ENCODE assay signal across 1 cellular context in the genomic region with DNA sequence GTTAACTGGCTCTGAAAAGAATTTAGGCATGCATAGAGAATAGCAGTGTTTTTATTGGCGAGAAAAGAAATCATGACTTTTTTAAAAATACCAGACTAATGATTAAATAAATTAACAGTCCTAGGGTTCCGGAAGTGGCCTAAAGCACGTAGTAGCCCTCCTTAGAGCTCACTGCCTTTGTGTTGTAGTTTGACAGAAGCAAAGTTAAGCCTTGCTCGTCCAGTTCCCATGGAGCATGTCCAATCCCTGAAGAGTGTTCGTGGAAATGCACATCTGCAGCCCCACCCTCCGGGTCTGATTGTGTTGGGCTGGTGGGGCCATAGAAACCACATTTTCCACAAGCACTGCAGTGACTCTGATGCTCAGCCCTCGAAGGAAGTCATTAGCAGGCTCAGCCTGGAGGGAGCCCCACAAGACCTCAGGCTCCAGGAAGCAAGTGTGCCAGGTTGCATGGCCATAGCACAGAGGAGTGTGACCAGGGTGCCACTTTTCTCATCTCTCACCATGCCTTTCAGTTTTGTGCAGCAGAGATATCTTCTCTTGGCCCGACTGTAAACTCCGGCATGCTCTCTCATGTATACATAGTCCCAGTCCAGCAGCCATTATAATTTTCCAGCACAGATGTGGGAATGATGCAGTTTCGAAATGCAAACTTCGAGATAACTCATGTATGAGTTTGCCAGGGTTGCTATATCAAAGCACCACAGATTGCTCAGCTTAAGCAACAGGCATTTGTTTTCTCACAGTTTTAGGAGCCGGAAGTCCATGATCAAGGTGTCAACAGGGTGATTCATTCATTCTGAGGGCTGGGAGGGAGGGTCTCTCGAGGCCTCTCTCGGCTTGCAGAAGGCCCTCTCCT.
A peak's percentile ranks its signal among the peaks of the same experiment; 100 is the strongest.
TF ChIP-seq lines count a peak whose summit lies in the region.

No MANE protein-coding gene starts in this region.

TF ChIP-seq in HepG2, 621 proteins besides CTCF, POLR2A, EP300 and RAD21 (continued from another document and continues in another):
- TF ChIP-seq MLLT10 (CRISPR knock-in tag; IDR thresholded peaks at IDR 0.05) (no peak), SMARCC2 (IDR thresholded peaks at IDR 0.05) (no peak), ZNF510 (CRISPR knock-in tag; IDR thresholded peaks at IDR 0.05; ENCODE audit: low read depth) (no peak), ZNF3 (CRISPR knock-in tag; IDR thresholded peaks at IDR 0.05) (no peak), MTA3 (CRISPR knock-in tag; IDR thresholded peaks at IDR 0.05) (no peak), RXRB (CRISPR knock-in tag; IDR thresholded peaks at IDR 0.05; ENCODE audit: borderline replicate concordance) (peak; percentile 24; the same call in 1 of the 2 replicates), ZNF546 (CRISPR knock-in tag; conservative IDR thresholded peaks at IDR 0.05) (no peak), RAD51 (IDR thresholded peaks at IDR 0.05; ENCODE audit: borderline replicate concordance) (no peak), ZEB1 (IDR thresholded peaks at IDR 0.05; ENCODE audit: insufficient replicate concordance, low read depth) (no peak), ONECUT2 (CRISPR knock-in tag; IDR thresholded peaks at IDR 0.05) (no peak), SNAPC2 (CRISPR knock-in tag; IDR thresholded peaks at IDR 0.05) (no peak), ZNF713 (CRISPR knock-in tag; IDR thresholded peaks at IDR 0.05) (no peak), ELF3 (CRISPR knock-in tag; IDR thresholded peaks at IDR 0.05) (peak; percentile 67), KMT2B (CRISPR knock-in tag; IDR thresholded peaks at IDR 0.05) (no peak), SOX13 (IDR thresholded peaks at IDR 0.05) (no peak), SOX13 (CRISPR knock-in tag; conservative IDR thresholded peaks at IDR 0.05 in 1 of 2, IDR thresholded peaks at IDR 0.05 in 1 of 2) (peak in 1 of 2 experiments; percentile 48; a peak in 1 of 4 replicates), ZNF737 (CRISPR knock-in tag; IDR thresholded peaks at IDR 0.05; ENCODE audit: borderline replicate concordance) (no peak), ZNF652 (CRISPR knock-in tag; IDR thresholded peaks at IDR 0.05; ENCODE audit: borderline replicate concordance, low read depth) (no peak), ZNF816 (CRISPR knock-in tag; IDR thresholded peaks at IDR 0.05; ENCODE audit: borderline replicate concordance) (no peak), MAF1 (CRISPR knock-in tag; IDR thresholded peaks at IDR 0.05; ENCODE audit: borderline replicate concordance) (no peak), PHF21A (CRISPR knock-in tag; IDR thresholded peaks at IDR 0.05) (no peak), ZBTB8A (CRISPR knock-in tag; IDR thresholded peaks at IDR 0.05; ENCODE audit: borderline replicate concordance, low read depth) (no peak), GATAD2A (CRISPR knock-in tag; IDR thresholded peaks at IDR 0.05) (peak; percentile 72), ATF7-NPFF (CRISPR knock-in tag; IDR thresholded peaks at IDR 0.05; ENCODE audit: low read depth) (no peak), TCF7 (IDR thresholded peaks at IDR 0.05; ENCODE audit: low read depth) (peak; percentile 65), KMT2A (CRISPR knock-in tag; IDR thresholded peaks at IDR 0.05) (no peak), NR2F1 (CRISPR knock-in tag; IDR thresholded peaks at IDR 0.05) (no peak), ZNF501 (CRISPR knock-in tag; IDR thresholded peaks at IDR 0.05) (peak; percentile 71)
- TF ChIP-seq, protein P1, sequence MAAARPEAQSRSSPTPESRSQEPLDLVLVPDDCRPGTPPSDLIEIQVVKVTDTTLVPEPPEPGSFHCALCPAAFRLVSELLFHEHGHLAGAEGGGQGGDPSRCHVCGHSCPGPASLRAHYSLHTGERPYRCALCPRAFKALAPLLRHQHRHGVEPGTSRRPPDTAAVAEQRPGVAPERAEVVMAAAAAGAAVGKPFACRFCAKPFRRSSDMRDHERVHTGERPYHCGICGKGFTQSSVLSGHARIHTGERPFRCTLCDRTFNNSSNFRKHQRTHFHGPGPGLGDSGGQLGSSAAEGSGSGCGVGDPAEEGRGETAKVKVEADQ (CRISPR knock-in tag; IDR thresholded peaks at IDR 0.05; ENCODE audit: borderline replicate concordance): no peak
- TF ChIP-seq, protein P2, sequence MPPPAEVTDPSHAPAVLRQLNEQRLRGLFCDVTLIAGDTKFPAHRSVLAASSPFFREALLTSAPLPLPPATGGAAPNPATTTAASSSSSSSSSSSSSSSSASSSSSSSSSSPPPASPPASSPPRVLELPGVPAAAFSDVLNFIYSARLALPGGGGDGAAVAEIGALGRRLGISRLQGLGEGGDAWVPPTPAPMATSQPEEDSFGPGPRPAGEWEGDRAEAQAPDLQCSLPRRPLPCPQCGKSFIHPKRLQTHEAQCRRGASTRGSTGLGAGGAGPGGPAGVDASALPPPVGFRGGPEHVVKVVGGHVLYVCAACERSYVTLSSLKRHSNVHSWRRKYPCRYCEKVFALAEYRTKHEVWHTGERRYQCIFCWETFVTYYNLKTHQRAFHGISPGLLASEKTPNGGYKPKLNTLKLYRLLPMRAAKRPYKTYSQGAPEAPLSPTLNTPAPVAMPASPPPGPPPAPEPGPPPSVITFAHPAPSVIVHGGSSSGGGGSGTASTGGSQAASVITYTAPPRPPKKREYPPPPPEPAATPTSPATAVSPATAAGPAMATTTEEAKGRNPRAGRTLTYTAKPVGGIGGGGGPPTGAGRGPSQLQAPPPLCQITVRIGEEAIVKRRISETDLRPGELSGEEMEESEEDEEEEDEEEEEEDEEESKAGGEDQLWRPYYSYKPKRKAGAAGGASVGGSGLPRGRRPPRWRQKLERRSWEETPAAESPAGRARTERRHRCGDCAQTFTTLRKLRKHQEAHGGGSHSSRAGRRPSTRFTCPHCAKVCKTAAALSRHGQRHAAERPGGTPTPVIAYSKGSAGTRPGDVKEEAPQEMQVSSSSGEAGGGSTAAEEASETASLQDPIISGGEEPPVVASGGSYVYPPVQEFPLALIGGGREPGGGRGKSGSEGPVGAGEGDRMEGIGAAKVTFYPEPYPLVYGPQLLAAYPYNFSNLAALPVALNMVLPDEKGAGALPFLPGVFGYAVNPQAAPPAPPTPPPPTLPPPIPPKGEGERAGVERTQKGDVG (CRISPR knock-in tag; IDR thresholded peaks at IDR 0.05; ENCODE audit: borderline replicate concordance): no peak
- TF ChIP-seq, protein P3, sequence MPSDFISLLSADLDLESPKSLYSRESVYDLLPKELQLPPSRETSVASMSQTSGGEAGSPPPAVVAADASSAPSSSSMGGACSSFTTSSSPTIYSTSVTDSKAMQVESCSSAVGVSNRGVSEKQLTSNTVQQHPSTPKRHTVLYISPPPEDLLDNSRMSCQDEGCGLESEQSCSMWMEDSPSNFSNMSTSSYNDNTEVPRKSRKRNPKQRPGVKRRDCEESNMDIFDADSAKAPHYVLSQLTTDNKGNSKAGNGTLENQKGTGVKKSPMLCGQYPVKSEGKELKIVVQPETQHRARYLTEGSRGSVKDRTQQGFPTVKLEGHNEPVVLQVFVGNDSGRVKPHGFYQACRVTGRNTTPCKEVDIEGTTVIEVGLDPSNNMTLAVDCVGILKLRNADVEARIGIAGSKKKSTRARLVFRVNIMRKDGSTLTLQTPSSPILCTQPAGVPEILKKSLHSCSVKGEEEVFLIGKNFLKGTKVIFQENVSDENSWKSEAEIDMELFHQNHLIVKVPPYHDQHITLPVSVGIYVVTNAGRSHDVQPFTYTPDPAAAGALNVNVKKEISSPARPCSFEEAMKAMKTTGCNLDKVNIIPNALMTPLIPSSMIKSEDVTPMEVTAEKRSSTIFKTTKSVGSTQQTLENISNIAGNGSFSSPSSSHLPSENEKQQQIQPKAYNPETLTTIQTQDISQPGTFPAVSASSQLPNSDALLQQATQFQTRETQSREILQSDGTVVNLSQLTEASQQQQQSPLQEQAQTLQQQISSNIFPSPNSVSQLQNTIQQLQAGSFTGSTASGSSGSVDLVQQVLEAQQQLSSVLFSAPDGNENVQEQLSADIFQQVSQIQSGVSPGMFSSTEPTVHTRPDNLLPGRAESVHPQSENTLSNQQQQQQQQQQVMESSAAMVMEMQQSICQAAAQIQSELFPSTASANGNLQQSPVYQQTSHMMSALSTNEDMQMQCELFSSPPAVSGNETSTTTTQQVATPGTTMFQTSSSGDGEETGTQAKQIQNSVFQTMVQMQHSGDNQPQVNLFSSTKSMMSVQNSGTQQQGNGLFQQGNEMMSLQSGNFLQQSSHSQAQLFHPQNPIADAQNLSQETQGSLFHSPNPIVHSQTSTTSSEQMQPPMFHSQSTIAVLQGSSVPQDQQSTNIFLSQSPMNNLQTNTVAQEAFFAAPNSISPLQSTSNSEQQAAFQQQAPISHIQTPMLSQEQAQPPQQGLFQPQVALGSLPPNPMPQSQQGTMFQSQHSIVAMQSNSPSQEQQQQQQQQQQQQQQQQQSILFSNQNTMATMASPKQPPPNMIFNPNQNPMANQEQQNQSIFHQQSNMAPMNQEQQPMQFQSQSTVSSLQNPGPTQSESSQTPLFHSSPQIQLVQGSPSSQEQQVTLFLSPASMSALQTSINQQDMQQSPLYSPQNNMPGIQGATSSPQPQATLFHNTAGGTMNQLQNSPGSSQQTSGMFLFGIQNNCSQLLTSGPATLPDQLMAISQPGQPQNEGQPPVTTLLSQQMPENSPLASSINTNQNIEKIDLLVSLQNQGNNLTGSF (CRISPR knock-in tag; IDR thresholded peaks at IDR 0.05): no peak
- TF ChIP-seq, protein P4, sequence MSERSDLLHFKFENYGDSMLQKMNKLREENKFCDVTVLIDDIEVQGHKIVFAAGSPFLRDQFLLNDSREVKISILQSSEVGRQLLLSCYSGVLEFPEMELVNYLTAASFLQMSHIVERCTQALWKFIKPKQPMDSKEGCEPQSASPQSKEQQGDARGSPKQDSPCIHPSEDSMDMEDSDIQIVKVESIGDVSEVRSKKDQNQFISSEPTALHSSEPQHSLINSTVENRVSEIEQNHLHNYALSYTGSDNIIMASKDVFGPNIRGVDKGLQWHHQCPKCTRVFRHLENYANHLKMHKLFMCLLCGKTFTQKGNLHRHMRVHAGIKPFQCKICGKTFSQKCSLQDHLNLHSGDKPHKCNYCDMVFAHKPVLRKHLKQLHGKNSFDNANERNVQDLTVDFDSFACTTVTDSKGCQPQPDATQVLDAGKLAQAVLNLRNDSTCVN (CRISPR knock-in tag; IDR thresholded peaks at IDR 0.05; ENCODE audit: borderline replicate concordance): no peak
- TF ChIP-seq, protein P5, sequence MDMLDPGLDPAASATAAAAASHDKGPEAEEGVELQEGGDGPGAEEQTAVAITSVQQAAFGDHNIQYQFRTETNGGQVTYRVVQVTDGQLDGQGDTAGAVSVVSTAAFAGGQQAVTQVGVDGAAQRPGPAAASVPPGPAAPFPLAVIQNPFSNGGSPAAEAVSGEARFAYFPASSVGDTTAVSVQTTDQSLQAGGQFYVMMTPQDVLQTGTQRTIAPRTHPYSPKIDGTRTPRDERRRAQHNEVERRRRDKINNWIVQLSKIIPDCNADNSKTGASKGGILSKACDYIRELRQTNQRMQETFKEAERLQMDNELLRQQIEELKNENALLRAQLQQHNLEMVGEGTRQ (IDR thresholded peaks at IDR 0.05; ENCODE audit: low read depth, low read length): no peak
- TF ChIP-seq, protein P5 (CRISPR knock-in tag; IDR thresholded peaks at IDR 0.05; ENCODE audit: borderline replicate concordance): no peak
- TF ChIP-seq, protein P6, sequence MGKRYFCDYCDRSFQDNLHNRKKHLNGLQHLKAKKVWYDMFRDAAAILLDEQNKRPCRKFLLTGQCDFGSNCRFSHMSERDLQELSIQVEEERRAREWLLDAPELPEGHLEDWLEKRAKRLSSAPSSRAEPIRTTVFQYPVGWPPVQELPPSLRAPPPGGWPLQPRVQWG (CRISPR knock-in tag; IDR thresholded peaks at IDR 0.05; ENCODE audit: borderline replicate concordance, low read depth): no peak
- TF ChIP-seq, protein P7, sequence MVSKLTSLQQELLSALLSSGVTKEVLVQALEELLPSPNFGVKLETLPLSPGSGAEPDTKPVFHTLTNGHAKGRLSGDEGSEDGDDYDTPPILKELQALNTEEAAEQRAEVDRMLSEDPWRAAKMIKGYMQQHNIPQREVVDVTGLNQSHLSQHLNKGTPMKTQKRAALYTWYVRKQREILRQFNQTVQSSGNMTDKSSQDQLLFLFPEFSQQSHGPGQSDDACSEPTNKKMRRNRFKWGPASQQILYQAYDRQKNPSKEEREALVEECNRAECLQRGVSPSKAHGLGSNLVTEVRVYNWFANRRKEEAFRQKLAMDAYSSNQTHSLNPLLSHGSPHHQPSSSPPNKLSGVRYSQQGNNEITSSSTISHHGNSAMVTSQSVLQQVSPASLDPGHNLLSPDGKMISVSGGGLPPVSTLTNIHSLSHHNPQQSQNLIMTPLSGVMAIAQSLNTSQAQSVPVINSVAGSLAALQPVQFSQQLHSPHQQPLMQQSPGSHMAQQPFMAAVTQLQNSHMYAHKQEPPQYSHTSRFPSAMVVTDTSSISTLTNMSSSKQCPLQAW (CRISPR knock-in tag; IDR thresholded peaks at IDR 0.05): 0 out of 2 replicates have a peak, but pooled peaks have one; percentile 57
- TF ChIP-seq, protein P8, sequence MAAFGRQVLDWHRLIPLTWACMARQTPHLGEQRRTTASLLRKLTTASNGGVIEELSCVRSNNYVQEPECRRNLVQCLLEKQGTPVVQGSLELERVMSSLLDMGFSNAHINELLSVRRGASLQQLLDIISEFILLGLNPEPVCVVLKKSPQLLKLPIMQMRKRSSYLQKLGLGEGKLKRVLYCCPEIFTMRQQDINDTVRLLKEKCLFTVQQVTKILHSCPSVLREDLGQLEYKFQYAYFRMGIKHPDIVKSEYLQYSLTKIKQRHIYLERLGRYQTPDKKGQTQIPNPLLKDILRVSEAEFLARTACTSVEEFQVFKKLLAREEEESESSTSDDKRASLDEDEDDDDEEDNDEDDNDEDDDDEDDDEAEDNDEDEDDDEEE (CRISPR knock-in tag; IDR thresholded peaks at IDR 0.05): 0 out of 2 replicates have a peak, but pooled peaks have one; percentile 23
- TF ChIP-seq, protein P9, sequence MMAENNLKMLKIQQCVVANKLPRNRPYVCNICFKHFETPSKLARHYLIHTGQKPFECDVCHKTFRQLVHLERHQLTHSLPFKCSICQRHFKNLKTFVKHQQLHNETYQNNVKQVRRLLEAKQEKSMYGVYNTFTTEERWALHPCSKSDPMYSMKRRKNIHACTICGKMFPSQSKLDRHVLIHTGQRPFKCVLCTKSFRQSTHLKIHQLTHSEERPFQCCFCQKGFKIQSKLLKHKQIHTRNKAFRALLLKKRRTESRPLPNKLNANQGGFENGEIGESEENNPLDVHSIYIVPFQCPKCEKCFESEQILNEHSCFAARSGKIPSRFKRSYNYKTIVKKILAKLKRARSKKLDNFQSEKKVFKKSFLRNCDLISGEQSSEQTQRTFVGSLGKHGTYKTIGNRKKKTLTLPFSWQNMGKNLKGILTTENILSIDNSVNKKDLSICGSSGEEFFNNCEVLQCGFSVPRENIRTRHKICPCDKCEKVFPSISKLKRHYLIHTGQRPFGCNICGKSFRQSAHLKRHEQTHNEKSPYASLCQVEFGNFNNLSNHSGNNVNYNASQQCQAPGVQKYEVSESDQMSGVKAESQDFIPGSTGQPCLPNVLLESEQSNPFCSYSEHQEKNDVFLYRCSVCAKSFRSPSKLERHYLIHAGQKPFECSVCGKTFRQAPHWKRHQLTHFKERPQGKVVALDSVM (CRISPR knock-in tag; IDR thresholded peaks at IDR 0.05): no peak
- TF ChIP-seq, protein P10, sequence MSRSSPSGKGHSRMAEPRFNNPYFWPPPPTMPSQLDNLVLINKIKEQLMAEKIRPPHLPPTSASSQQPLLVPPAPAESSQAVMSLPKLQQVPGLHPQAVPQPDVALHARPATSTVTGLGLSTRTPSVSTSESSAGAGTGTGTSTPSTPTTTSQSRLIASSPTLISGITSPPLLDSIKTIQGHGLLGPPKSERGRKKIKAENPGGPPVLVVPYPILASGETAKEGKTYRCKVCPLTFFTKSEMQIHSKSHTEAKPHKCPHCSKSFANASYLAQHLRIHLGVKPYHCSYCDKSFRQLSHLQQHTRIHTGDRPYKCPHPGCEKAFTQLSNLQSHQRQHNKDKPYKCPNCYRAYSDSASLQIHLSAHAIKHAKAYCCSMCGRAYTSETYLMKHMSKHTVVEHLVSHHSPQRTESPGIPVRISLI (CRISPR knock-in tag; IDR thresholded peaks at IDR 0.05; ENCODE audit: borderline replicate concordance): no peak
